ENCODE assay signal across 7 cellular contexts in the genomic region with DNA sequence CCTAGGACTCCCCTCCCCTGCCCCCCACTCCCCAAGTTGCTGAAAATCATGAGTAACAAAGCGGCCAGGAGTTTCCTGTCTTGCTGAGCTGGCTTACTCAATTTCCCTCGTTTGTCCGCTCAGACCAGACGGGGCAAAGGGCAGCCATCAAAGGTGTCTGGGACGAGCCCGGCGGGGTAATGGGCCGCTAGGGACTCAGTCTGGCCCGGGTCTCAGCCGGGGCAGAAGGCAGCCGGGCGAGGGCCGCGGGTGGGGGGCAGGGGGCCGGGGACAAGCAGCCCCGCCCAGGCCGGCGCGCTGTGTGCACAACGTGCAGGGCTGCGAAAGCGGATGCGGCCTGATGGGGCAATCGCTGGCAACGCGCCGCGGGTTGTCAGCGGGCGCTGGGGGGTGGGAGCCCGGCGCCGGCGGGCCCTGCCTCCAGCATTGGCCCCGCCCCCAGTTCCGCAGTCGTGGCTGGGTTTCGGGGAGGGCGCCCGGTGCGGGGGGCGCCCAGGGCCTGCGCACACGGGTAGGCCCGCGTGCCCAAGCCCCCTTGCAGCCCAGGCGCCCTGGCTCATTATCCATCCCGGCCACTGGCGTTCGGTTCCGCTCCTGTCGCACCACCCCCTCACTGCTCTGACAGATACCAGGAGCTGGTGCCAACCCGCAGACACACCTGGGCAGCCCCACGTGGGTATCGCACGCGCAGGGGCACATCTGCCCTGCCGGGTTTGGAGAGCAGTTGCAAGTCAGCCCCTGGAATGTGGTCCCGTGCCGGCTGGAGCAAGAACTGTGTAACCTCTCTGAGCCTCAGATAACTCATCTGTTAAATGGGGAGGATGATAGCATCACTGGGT. TPM values are rescaled to one million over a fixed set of nuclear protein-coding genes. Genes with fewer than 3 reads are reported as not detected.
DNase-seq lines count a peak whose midpoint lies in the region; ATAC-seq and TF ChIP-seq lines count a peak whose summit lies in the region.

No MANE protein-coding gene starts in this region.

- H3K27me3 ChIP-seq in breast epithelium = no peaks in the 10 kb centered on the region

- H3K27ac ChIP-seq in VCaP (peak overlapping the region; percentile 77), breast epithelium (peak overlapping the region; percentile 93 to 94)

- H3K4me1 ChIP-seq in breast epithelium = peaks cover 18 to 33% of the 10 kb centered on the region in 2 donors

- no peaks in the 10 kb centered on the region for H3K36me3 ChIP-seq in breast epithelium

- TF ChIP-seq CTCF in VCaP (conservative IDR thresholded peaks at IDR 0.05) = no peak
- peak in 2 of 3 donors; percentile 12 to 23 for TF ChIP-seq CTCF in breast epithelium (IDR thresholded peaks at IDR 0.05)

- TF ChIP-seq POLR2A in breast epithelium (IDR thresholded peaks at IDR 0.05) = no peak

- peak; percentile 45 for DNase-seq in NCI-H1694 treated with DMSO at 0.1 percent for 48 hours (lab: John Stamatoyannopoulos, UW)
- DNase-seq in breast epithelium (ENCODE audit: low spot score in 2 of 2) = peak; percentile 89 to 90
- peak; percentile 92 for DNase-seq in iris pigment epithelial cell (ENCODE audit: low read depth)
- DNase-seq in stimulated activated CD4-positive, alpha-beta T cell treated with anti-CD3 and anti-CD28 coated beads, Interleukin-12 subunit alpha, Interleukin-12 subunit beta, amount 100 ng/mL, for 4 hours = peak; percentile 87

- H3K9me3 ChIP-seq in breast epithelium = no peaks in the 10 kb centered on the region

- ATAC-seq in GM18498 (IDR thresholded peaks at IDR 0.05; ENCODE audit: unreplicated experiment) (peak; percentile 76), HG02759 (IDR thresholded peaks at IDR 0.05; ENCODE audit: unreplicated experiment) (peak; percentile 67)

- H3K4me3 ChIP-seq in breast epithelium = peak overlapping the region; percentile 36 to 63 (median 47)

- intact Hi-C loops in breast epithelium (cut with DNase I; ENCODE audit: low total_unique reads) = no loop called here

RNA-seq across cellular contexts. Expression of a gene that starts 35.1 kb away (rescaled TPM):
- total RNA-seq in breast epithelium = 10 to 100 TPM; 38.4 to 48.1 (median 38.7) TPM

RNA-seq across cellular contexts. Expression of a gene that starts 45.9 kb away (rescaled TPM):
- 100 to 1,000 TPM; 183 to 555 (median 341) TPM for total RNA-seq in breast epithelium

Comparison
In these comparisons a context has a peak if more than half of its experiments do, and no peak if none do; other contexts are left out.
1. Peak in every context shown above with its lines: DNase-seq, ATAC-seq, H3K4me3 ChIP-seq and H3K27ac ChIP-seq.